ENCODE assay signal across 1 cellular context in genomic region chr22:37203354-37204044, GRCh38.
TF ChIP-seq lines count a peak whose summit lies in the region.

No MANE protein-coding gene starts in this region.

TF ChIP-seq in GM12878, 131 proteins besides CTCF, POLR2A, EP300 and RAD21:
- TF ChIP-seq USF1 (IDR thresholded peaks at IDR 0.05; ENCODE audit: borderline replicate concordance, extremely low read length, insufficient read depth, low read depth, low read length) = peak; percentile 72
- TF ChIP-seq ATF3 (IDR thresholded peaks at IDR 0.05; ENCODE audit: borderline replicate concordance, extremely low read depth, low read depth, low read length) = 0 out of 2 replicates have a peak, but pooled peaks have one; percentile 21
- peak; percentile 44; the same call in 1 of the 2 replicates for TF ChIP-seq RAD51 (IDR thresholded peaks at IDR 0.05)
- peak; percentile 44; the same call in 1 of the 2 replicates for TF ChIP-seq PKNOX1 (IDR thresholded peaks at IDR 0.05)
- TF ChIP-seq ZBTB11 (CRISPR knock-in tag; IDR thresholded peaks at IDR 0.05) = no peak
- TF ChIP-seq ZNF207 (IDR thresholded peaks at IDR 0.05; ENCODE audit: borderline replicate concordance) = no peak
